Comparison of ENCODE assay signal across 22 cellular contexts in genomic region chr15:40198364-40199085, GRCh38. TPM values are rescaled to one million over a fixed set of nuclear protein-coding genes. Genes with fewer than 3 reads are reported as not detected.
DNase-seq lines count a peak whose midpoint lies in the region; ATAC-seq, FAIRE-seq and TF ChIP-seq lines count a peak whose summit lies in the region.
"Had no signal": no experiment of that assay in that cellular context is flagged by ENCODE, and none has a peak within 500 bp of the region (broad histone marks: within the 10 kb centered on the region; RNA-seq: fewer than 3 reads in every experiment).

No MANE protein-coding gene starts in this region.

- no peak for TF ChIP-seq CTCF in K562 (IDR thresholded peaks at IDR 0.05 in 2 of 3, conservative IDR thresholded peaks at IDR 0.05 in 1 of 3; ENCODE audit: insufficient read depth in 2 of 3, low read depth in 1 of 3, low read length in 3 of 3)

- H4K20me1 ChIP-seq in K562 (replicated peaks; ENCODE audit: control insufficient read depth, insufficient read depth, low read length): no peaks in the 10 kb centered on the region

- peak overlapping the region; percentile 38 for H3K27ac Mint-ChIP-seq in activated naive CD4-positive, alpha-beta T cell treated with anti-CD3 and anti-CD28 coated beads, Interleukin-2, amount 10 ng/mL, durations not matched to agents 7 days and 5 days

- H3K4me1 ChIP-seq in K562 (replicated peaks in 1 of 2; ENCODE audit: control insufficient read depth in 2 of 2, insufficient read depth in 2 of 2, low read length in 2 of 2): no peaks in the 10 kb centered on the region
- H3K4me1 ChIP-seq: SJSA1 had no signal

- ATAC-seq in K562 (no peak), GM21381 (IDR thresholded peaks at IDR 0.05; ENCODE audit: unreplicated experiment) (no peak)
- ATAC-seq: GM12878, Right ventricle myocardium inferior had no signal

- H3K27me3 ChIP-seq in K562 (ENCODE audit: control insufficient read depth in 2 of 2, insufficient read depth in 2 of 2, low read length in 2 of 2): no peaks in the 10 kb centered on the region
- H3K27me3 ChIP-seq: SJSA1 had no signal

- BruUV-seq in K562 (replicated peaks; lab: Mats Ljungman, UMichigan): no TSS peak

- H3K36me3 ChIP-seq in SK-N-MC (ENCODE audit: insufficient read depth, low read length) (peaks cover 93% of the 10 kb centered on the region), K562 (ENCODE audit: control insufficient read depth, insufficient read depth, low read length) (peaks cover 91% of the 10 kb centered on the region)

- no peaks in the 10 kb centered on the region for H3K9me3 ChIP-seq in SK-N-MC (ENCODE audit: low read depth, low read length)
- no peaks in the 10 kb centered on the region for H3K9me3 ChIP-seq in K562 (replicated peaks; ENCODE audit: control insufficient read depth, insufficient read depth, low read depth, low read length)
- H3K9me3 ChIP-seq: SJSA1 had no signal

- no peaks in the 10 kb centered on the region for H3K9me1 ChIP-seq in K562 (ENCODE audit: control insufficient read depth, insufficient read depth, low read length)

- H3K4me1 Mint-ChIP-seq in activated naive CD4-positive, alpha-beta T cell treated with anti-CD3 and anti-CD28 coated beads, Interleukin-2, amount 10 ng/mL, durations not matched to agents 7 days and 5 days: peaks cover 39% of the 10 kb centered on the region

- no peaks in the 10 kb centered on the region for H3K27me3 Mint-ChIP-seq in activated naive CD4-positive, alpha-beta T cell treated with anti-CD3 and anti-CD28 coated beads, Interleukin-2, amount 10 ng/mL, durations not matched to agents 7 days and 5 days
- H3K27me3 Mint-ChIP-seq: CD4-positive, alpha-beta memory T cell; IgD-negative memory B cell had no signal

- no peak overlapping the region for H3K4me2 ChIP-seq in K562 (ENCODE audit: insufficient read depth, low read length)

- no peak for TF ChIP-seq POLR2A in GM12891 (IDR thresholded peaks at IDR 0.05; ENCODE audit: low read depth, low read length)
- no peak; the same call in 1 of the 2 replicates for TF ChIP-seq POLR2A in K562 (conservative IDR thresholded peaks at IDR 0.05)

- in situ Hi-C loops in K562 (cut with MboI): no loop called here

- no peak for TF ChIP-seq EP300 in K562 (IDR thresholded peaks at IDR 0.05; ENCODE audit: low read length)

- H3K9ac ChIP-seq in SK-N-MC (ENCODE audit: insufficient read length): no peak overlapping the region
- H3K9ac ChIP-seq in K562 (ENCODE audit: insufficient read depth in 1 of 2, low read depth in 2 of 2, low read length in 2 of 2): no peak overlapping the region

- no peak for DNase-seq in activated naive CD4-positive, alpha-beta T cell treated with anti-CD3 and anti-CD28 coated beads, Interleukin-2, amount 10 ng/mL, durations not matched to agents 7 days and 5 days
- no peak for DNase-seq in activated naive CD4-positive, alpha-beta T cell treated with Interleukin-2 at 50 U/mL for 16 hours
- DNase-seq in GM12891 (ENCODE audit: insufficient read length, low spot score) (no peak), SK-N-MC (ENCODE audit: low read depth, low spot score) (no peak), K562 (ENCODE audit: extremely low read depth in 1 of 4, low spot score in 3 of 4) (no peak), MV-4-11 (lab: John Stamatoyannopoulos, UW) (no peak)
- DNase-seq: CD4-positive, alpha-beta memory T cell; DND-41; Karpas-422; NCI-H1092; NCI-H1436; NCI-H187 treated with DMSO at 0.1 percent for 48 hours; NCI-H2107; NCI-H446 treated with DMSO at 0.1 percent for 48 hours; NCI-H526 treated with DMSO at 0.1 percent for 48 hours had no signal

- FAIRE-seq in GM12891 (lab: Jason Lieb, UNC): no peak
- no peak for FAIRE-seq in K562 (lab: Jason Lieb, UNC)
- FAIRE-seq: GM12878, H1 had no signal

- H3K36me3 Mint-ChIP-seq in activated naive CD4-positive, alpha-beta T cell treated with anti-CD3 and anti-CD28 coated beads, Interleukin-2, amount 10 ng/mL, durations not matched to agents 7 days and 5 days: peaks cover 68% of the 10 kb centered on the region
- H3K36me3 Mint-ChIP-seq: CD4-positive, alpha-beta memory T cell; IgD-negative memory B cell had no signal

- WGBS in K562 (ENCODE audit: insufficient coverage, low coverage, missing lambda C conversion rate): 100% methylated on average over 1 of the region's 1 CpG

- POLR2A ChIA-PET in K562 (lab: Yijun Ruan, JAX): interaction anchor here (1.3 kb wide), 1 partner anchor 14 kb away, joined by 4 read pairs; no protein-coding TSS in a partner anchor

- H2AFZ ChIP-seq in K562 (ENCODE audit: low read depth, low read length): no peak overlapping the region

- H3K4me3 Mint-ChIP-seq in activated naive CD4-positive, alpha-beta T cell treated with anti-CD3 and anti-CD28 coated beads, Interleukin-2, amount 10 ng/mL, durations not matched to agents 7 days and 5 days: no peak overlapping the region

- H3K79me2 ChIP-seq in K562 (ENCODE audit: control insufficient read depth, insufficient read depth, low read length): peaks cover 10% of the 10 kb centered on the region; the same call in 2 of the 3 replicates

- H3K4me3 ChIP-seq in SK-N-MC: no peak overlapping the region
- no peak overlapping the region for H3K4me3 ChIP-seq in K562
- H3K4me3 ChIP-seq: GM12878, SJSA1 had no signal

- intact Hi-C loops in K562 (cut with micrococcal nuclease): no loop called here

- TF ChIP-seq RAD21 in K562 (CRISPR knock-in tag; conservative IDR thresholded peaks at IDR 0.05 in 1 of 2, IDR thresholded peaks at IDR 0.05 in 1 of 2): no peak

- H3K27ac ChIP-seq in SK-N-MC (0 out of 2 replicates have a peak overlapping the region, but pooled peaks have one; percentile 22), K562 (ENCODE audit: extremely low read depth, low read depth, low read length) (no peak overlapping the region)
- H3K27ac ChIP-seq: SJSA1 had no signal

- H3K9me3 Mint-ChIP-seq in activated naive CD4-positive, alpha-beta T cell treated with anti-CD3 and anti-CD28 coated beads, Interleukin-2, amount 10 ng/mL, durations not matched to agents 7 days and 5 days: no peaks in the 10 kb centered on the region
- H3K9me3 Mint-ChIP-seq: CD4-positive, alpha-beta memory T cell; IgD-negative memory B cell had no signal

- CTCF ChIA-PET in activated naive CD4-positive, alpha-beta T cell treated with anti-CD3 and anti-CD28 coated beads, Interleukin-2, amount 10 ng/mL, durations not matched to agents 7 days and 5 days (lab: Charles Lee): interaction anchor here (0.7 to 2.6 kb wide), 8 partner anchors 13 to 153 kb away, joined by 3 to 12 read pairs (median 4); no protein-coding TSS in a partner anchor
- CTCF ChIA-PET in K562 (lab: Yijun Ruan, JAX; ENCODE audit: low intra/inter-chr PET ratio): no interaction called here

TF ChIP-seq in GM12891, 5 proteins besides CTCF, POLR2A, EP300 and RAD21:
- TF ChIP-seq SPI1 (IDR thresholded peaks at IDR 0.05; ENCODE audit: low read depth, low read length) (peak; percentile 53), POLR2AphosphoS5 (IDR thresholded peaks at IDR 0.05; ENCODE audit: low read depth, low read length) (no peak)

TF ChIP-seq in K562, 482 proteins besides CTCF, POLR2A, EP300 and RAD21:
- 0 out of 2 replicates have a peak, but pooled peaks have one; percentile 8 for TF ChIP-seq SPI1 (IDR thresholded peaks at IDR 0.05; ENCODE audit: borderline replicate concordance, low read depth, low read length)
- TF ChIP-seq CEBPB (tag; IDR thresholded peaks at IDR 0.05): no peak
- TF ChIP-seq ZNF121 (CRISPR knock-in tag; conservative IDR thresholded peaks at IDR 0.05): peak; percentile 75
- no peak for TF ChIP-seq SMAD2 (IDR thresholded peaks at IDR 0.05; ENCODE audit: low read depth, low read length)
TF ChIP-seq in K562: peak in this region for 2.

RNA-seq across cellular contexts. Expression of gene BUB1B, which starts 37.7 kb away (rescaled TPM):
- polyA plus RNA-seq in GM12891 (2012; ENCODE audit: low read depth, missing spikeins): 35.6 TPM
- total RNA-seq in K562 (2011; cell fraction: chromatin; rRNA removed; ENCODE audit: low replicate concordance): 100 and 246 TPM in 2 replicates
- 43.7 and 56.3 TPM in 2 replicates for total RNA-seq in K562 (2011; cell fraction: nucleolus; rRNA removed)
- total RNA-seq in K562 (2011; cell fraction: nucleoplasm; rRNA removed): 69.7 and 78.0 TPM in 2 replicates
- total RNA-seq in K562 (2014; rRNA removed) (73.1 and 79.1 TPM in 2 replicates), K562 (2014; rRNA removed; fragmentation: Illumina TruSeq; extraction: Trizol) (89.7 and 95.5 TPM in 2 replicates), K562 (2015; rRNA removed; fragmentation: Illumina TruSeq; extraction: Trizol) (81.0 and 82.2 TPM in 2 replicates), K562 (2021) (72.8 and 75.6 TPM in 2 replicates)
- polyA plus RNA-seq in K562 (2011; rRNA removed) (113 and 118 TPM in 2 replicates), K562 (2014; fragmentation: Illumina TruSeq; extraction: Trizol) (92.6 and 105 TPM in 2 replicates), K562 (2014; fragmentation: Nextera tagmentation; extraction: Ambion mirVana) (10 to 100 TPM; 28.7 to 43.3 TPM), K562 (2014; rRNA removed) (93.4 and 94.2 TPM in 2 replicates)
- polyA plus RNA-seq in K562 (2011; cell fraction: cytosol; rRNA removed): 21.6 and 38.9 TPM in 2 replicates
- 208 and 313 TPM in 2 replicates for polyA plus RNA-seq in K562 (2011; cell fraction: nucleus; rRNA removed)
- polyA plus RNA-seq in K562 (2012): 46.2 and 52.2 TPM in 2 replicates
- 80.8 and 91.4 TPM in 2 replicates for polyA minus RNA-seq in K562 (2011; rRNA and poly(A)+ RNA removed)
- 26.2 and 37.5 TPM in 2 replicates for polyA minus RNA-seq in K562 (2011; cell fraction: cytosol; rRNA and poly(A)+ RNA removed)
- 50.5 and 120 TPM in 2 replicates for polyA minus RNA-seq in K562 (2011; cell fraction: nucleus; rRNA and poly(A)+ RNA removed)

RNA-seq across cellular contexts. Expression of gene PAK6, which starts 40.3 kb away (rescaled TPM):
- polyA plus RNA-seq in GM12891 (2012; ENCODE audit: low read depth, missing spikeins): 1.3 TPM
- 0.25 and 1.3 TPM in 2 replicates for total RNA-seq in K562 (2011; cell fraction: chromatin; rRNA removed; ENCODE audit: low replicate concordance)
- total RNA-seq in K562 (2011; cell fraction: nucleolus; rRNA removed): 0.66 and 1.8 TPM in 2 replicates
- 0.15 and 1.8 TPM in 2 replicates for total RNA-seq in K562 (2011; cell fraction: nucleoplasm; rRNA removed)
- 0.08 and 0.09 TPM in 2 replicates for total RNA-seq in K562 (2014; rRNA removed)
- 0.22 TPM in 1 of 2 replicates, not detected in the other for total RNA-seq in K562 (2014; rRNA removed; fragmentation: Illumina TruSeq; extraction: Trizol)
- 0.08 TPM in 1 of 2 replicates, not detected in the other for total RNA-seq in K562 (2015; rRNA removed; fragmentation: Illumina TruSeq; extraction: Trizol)
- 0.20 and 0.47 TPM in 2 replicates for total RNA-seq in K562 (2021)
- 0.28 and 0.74 TPM in 2 replicates for polyA plus RNA-seq in K562 (2011; rRNA removed)
- polyA plus RNA-seq in K562 (2011; cell fraction: cytosol; rRNA removed): 0.25 and 2.2 TPM in 2 replicates
- 0.18 and 2.1 TPM in 2 replicates for polyA plus RNA-seq in K562 (2011; cell fraction: nucleus; rRNA removed)
- polyA plus RNA-seq in K562 (2012): 0.17 and 0.33 TPM in 2 replicates
- 0.16 and 0.33 TPM in 2 replicates for polyA plus RNA-seq in K562 (2014; fragmentation: Illumina TruSeq; extraction: Trizol)
- polyA plus RNA-seq in K562 (2014; fragmentation: Nextera tagmentation; extraction: Ambion mirVana): under 1 TPM in 1 of 2 experiments, not detected in 1; 0.03 TPM
- 0.04 and 0.07 TPM in 2 replicates for polyA plus RNA-seq in K562 (2014; rRNA removed)
- 0.15 and 0.25 TPM in 2 replicates for polyA minus RNA-seq in K562 (2011; rRNA and poly(A)+ RNA removed)
- 1.1 TPM in 1 of 2 replicates, not detected in the other for polyA minus RNA-seq in K562 (2011; cell fraction: cytosol; rRNA and poly(A)+ RNA removed)
- 0.33 and 2.3 TPM in 2 replicates for polyA minus RNA-seq in K562 (2011; cell fraction: nucleus; rRNA and poly(A)+ RNA removed)
- polyA plus RNA-seq: BJ, IgD-negative memory B cell had no signal
